ENCODE assay signal across 37 cellular contexts in genomic region chr13:37751025-37751424, GRCh38.
DNase-seq lines count a peak whose midpoint lies in the region; ATAC-seq, FAIRE-seq and TF ChIP-seq lines count a peak whose summit lies in the region.
"Had no signal": no experiment of that assay in that cellular context is flagged by ENCODE, and none has a peak within 500 bp of the region (broad histone marks: within the 10 kb centered on the region; RNA-seq: fewer than 3 reads in every experiment).

No MANE protein-coding gene starts in this region.

- no peak for ATAC-seq in IMR-90 (ENCODE audit: low read depth)
- ATAC-seq: A549; CD8-positive, alpha-beta T cell had no signal

- H3K23ac ChIP-seq in H9 (ENCODE audit: insufficient read length, low read depth, low read length) (no peak overlapping the region), IMR-90 (ENCODE audit: low read depth, low read length) (no peak overlapping the region)

- no peaks in the 10 kb centered on the region for H3K23me2 ChIP-seq in H9 (ENCODE audit: insufficient read length, low read depth, low read length, poor library complexity, severe bottlenecking)

- H3K4me2 ChIP-seq in H9 (ENCODE audit: insufficient read depth, insufficient read length, low read length), result no peak overlapping the region
- H3K4me2 ChIP-seq in IMR-90 (ENCODE audit: low read depth, low read length), result no peak overlapping the region
- H3K4me2 ChIP-seq in endothelial cell of umbilical vein (ENCODE audit: insufficient read depth, low read length), result no peak overlapping the region
- H3K4me2 ChIP-seq in smooth muscle cell, result no peak overlapping the region
- H3K4me2 ChIP-seq: A549; BLaER1; BLaER1 treated with 17β-estradiol and CSF1 and Interleukin-3, amounts not matched to agents 10 nM and 100 nM had no signal

- H3K4me1 Mint-ChIP-seq in H9, result peaks cover 0 to 11% of the 10 kb centered on the region in 2 experiments; a peak in 2 of 4 replicates
- H3K4me1 Mint-ChIP-seq: B cell; CD14-positive monocyte; CD4-positive, alpha-beta memory T cell; CD4-positive, CD25-positive, alpha-beta regulatory T cell; CD8-positive, alpha-beta memory T cell had no signal

- no peak overlapping the region for H3K4me3 Mint-ChIP-seq in H9
- H3K4me3 Mint-ChIP-seq: B cell; CD14-positive monocyte; CD4-positive, alpha-beta memory T cell; CD4-positive, alpha-beta T cell; CD4-positive, CD25-positive, alpha-beta regulatory T cell; CD8-positive, alpha-beta memory T cell; CD8-positive, alpha-beta T cell had no signal

- no peak for TF ChIP-seq EP300 in stomach (IDR thresholded peaks at IDR 0.05)

- DNase-seq in H9 (no peak), IMR-90 (no peak), RPMI7951 (ENCODE audit: low read depth) (peak; percentile 54), endothelial cell of umbilical vein (ENCODE audit: low read depth, low spot score) (no peak), stomach (no peak), smooth muscle cell (lab: John Stamatoyannopoulos, UW; ENCODE audit: unreplicated experiment) (no peak), ascending aorta (ENCODE audit: low spot score in 2 of 2) (no peak), SW 1271 (lab: John Stamatoyannopoulos, UW) (no peak)
- DNase-seq: 8988T; ACHN; AML-193; BE2C; C1 segment of cervical spinal cord; Caco-2; Calu3; CD4-positive, alpha-beta memory T cell; CD4-positive, alpha-beta T cell; CD4-positive, CD25-positive, alpha-beta regulatory T cell; CD8-positive, alpha-beta memory T cell; CD8-positive, alpha-beta T cell; COR-L47; DMS 273 treated with DMSO at 0.1 percent for 48 hours; DMS153; DMS53; DMS79; DMS79 treated with DMSO at 0.1 percent for 48 hours; DND-41; EL had no signal

- H3K27ac Mint-ChIP-seq in H9, result peak overlapping the region in 2 of 3 experiments; percentile 18 to 35; a peak in 1 of 7 replicates
- H3K27ac Mint-ChIP-seq: B cell; CD14-positive monocyte; CD4-positive, alpha-beta memory T cell; CD4-positive, alpha-beta T cell; CD4-positive, CD25-positive, alpha-beta regulatory T cell; CD8-positive, alpha-beta memory T cell; CD8-positive, alpha-beta T cell had no signal

- TF ChIP-seq CTCF in H9 (conservative IDR thresholded peaks at IDR 0.05), result no peak
- no peak for TF ChIP-seq CTCF in IMR-90 (conservative IDR thresholded peaks at IDR 0.05; ENCODE audit: low read depth, low read length)
- TF ChIP-seq CTCF in endothelial cell of umbilical vein (IDR thresholded peaks at IDR 0.05; ENCODE audit: extremely low read depth in 1 of 2, insufficient read depth in 1 of 2, low read depth in 1 of 2, low read length in 2 of 2), result no peak
- no peak for TF ChIP-seq CTCF in stomach (IDR thresholded peaks at IDR 0.05)
- no peak for TF ChIP-seq CTCF in smooth muscle cell (IDR thresholded peaks at IDR 0.05; ENCODE audit: borderline replicate concordance, insufficient read depth, poor library complexity, severe bottlenecking)
- TF ChIP-seq CTCF in ascending aorta (IDR thresholded peaks at IDR 0.05), result no peak

- H2BK15ac ChIP-seq in H9 (ENCODE audit: low read depth, low read length), result no peak overlapping the region
- no peak overlapping the region for H2BK15ac ChIP-seq in IMR-90 (ENCODE audit: low read depth, low read length)

- no peak overlapping the region for H2BK5ac ChIP-seq in H9 (ENCODE audit: insufficient read length, low read length)
- no peak overlapping the region for H2BK5ac ChIP-seq in IMR-90 (ENCODE audit: low read depth, low read length, poor library complexity, severe bottlenecking)

- H3K79me1 ChIP-seq in H9 (ENCODE audit: insufficient read depth, low read depth, low read length, poor library complexity, severe bottlenecking), result no peaks in the 10 kb centered on the region
- H3K79me1 ChIP-seq in IMR-90 (ENCODE audit: low read depth in 1 of 2, low read length in 2 of 2), result no peaks in the 10 kb centered on the region

- H3K36me3 ChIP-seq in IMR-90 (ENCODE audit: control insufficient read depth, insufficient read depth, low read length), result no peaks in the 10 kb centered on the region
- no peaks in the 10 kb centered on the region for H3K36me3 ChIP-seq in endothelial cell of umbilical vein (ENCODE audit: control insufficient read depth in 2 of 2, extremely low read depth in 1 of 2, insufficient read depth in 2 of 2, low read length in 2 of 2)
- no peaks in the 10 kb centered on the region for H3K36me3 ChIP-seq in stomach
- no peaks in the 10 kb centered on the region for H3K36me3 ChIP-seq in smooth muscle cell (ENCODE audit: low read depth)
- no peaks in the 10 kb centered on the region for H3K36me3 ChIP-seq in ascending aorta
- H3K36me3 ChIP-seq: BE2C; BLaER1; BLaER1 treated with 17β-estradiol and CSF1 and Interleukin-3, amounts not matched to agents 10 nM and 100 nM had no signal

- no peak overlapping the region for H3K4me3 ChIP-seq in IMR-90 (ENCODE audit: insufficient read depth, low read depth, low read length)
- H3K4me3 ChIP-seq in endothelial cell of umbilical vein (replicated peaks in 1 of 3; ENCODE audit: insufficient read depth in 1 of 3, low read depth in 1 of 3, low read length in 3 of 3), result no peak overlapping the region
- no peak overlapping the region for H3K4me3 ChIP-seq in stomach
- H3K4me3 ChIP-seq in smooth muscle cell, result no peak overlapping the region
- H3K4me3 ChIP-seq in ascending aorta, result no peak overlapping the region
- H3K4me3 ChIP-seq: A549; BLaER1; BLaER1 treated with 17β-estradiol and CSF1 and Interleukin-3, amounts not matched to agents 10 nM and 100 nM had no signal

- H2BK120ac ChIP-seq in H9 (ENCODE audit: low read depth, low read length, poor library complexity, severe bottlenecking), result no peak overlapping the region
- no peak overlapping the region for H2BK120ac ChIP-seq in IMR-90 (ENCODE audit: low read depth, low read length)

- H2AFZ ChIP-seq in H9 (ENCODE audit: low read length) (no peak overlapping the region), IMR-90 (replicated peaks; ENCODE audit: low read length, poor library complexity) (no peak overlapping the region), endothelial cell of umbilical vein (ENCODE audit: low read depth, low read length) (peak overlapping the region; percentile 42), smooth muscle cell (ENCODE audit: low read depth) (no peak overlapping the region)

- H4K5ac ChIP-seq in H9 (ENCODE audit: insufficient read length, low read depth, low read length) (no peak overlapping the region), IMR-90 (ENCODE audit: low read depth, low read length) (no peak overlapping the region)

- H4K8ac ChIP-seq in H9 (replicated peaks; ENCODE audit: insufficient read length, low read depth, low read length) (no peak overlapping the region), IMR-90 (ENCODE audit: low read depth in 2 of 2, low read length in 2 of 2) (no peak overlapping the region)

- H2BK20ac ChIP-seq in H9 (ENCODE audit: low read depth, low read length, poor library complexity, severe bottlenecking) (no peak overlapping the region), IMR-90 (ENCODE audit: low read depth, low read length) (no peak overlapping the region)

- H4K91ac ChIP-seq in H9 (ENCODE audit: insufficient read length, low read depth, low read length), result no peak overlapping the region
- no peak overlapping the region for H4K91ac ChIP-seq in IMR-90 (ENCODE audit: insufficient read depth, low read depth, low read length)

- no CpG with 5 or more reads among the region's 9 CpGs for WGBS in H9 (ENCODE audit: extremely low coverage, insufficient read length, low lambda C conversion rate)
- no CpG with 5 or more reads among the region's 9 CpGs for WGBS in IMR-90 (ENCODE audit: extremely low coverage in 2 of 2, insufficient read length in 1 of 2), 2 experiments
- WGBS in stomach, 5 donors, result 79 to 83% (median 81%) methylated on average over 9 of the region's 9 CpGs
- WGBS in smooth muscle cell (ENCODE audit: low lambda C conversion rate), result 92% methylated on average over 9 of the region's 9 CpGs

- no peaks in the 10 kb centered on the region for H3F3A ChIP-seq in smooth muscle cell (ENCODE audit: low read depth)

- H3K9me3 Mint-ChIP-seq in H9, result no peaks in the 10 kb centered on the region
- H3K9me3 Mint-ChIP-seq: CD4-positive, alpha-beta T cell; CD8-positive, alpha-beta T cell had no signal

- H3K14ac ChIP-seq in H9 (ENCODE audit: insufficient read depth, low read length), result no peak overlapping the region
- no peak overlapping the region for H3K14ac ChIP-seq in IMR-90 (replicated peaks; ENCODE audit: low read depth, low read length)

- H3T11ph ChIP-seq in H9 (ENCODE audit: low read length), result no peak overlapping the region

- BruUV-seq in IMR-90 (replicated peaks; lab: Mats Ljungman, UMichigan), result no TSS peak
- no TSS peak for BruUV-seq in endothelial cell of umbilical vein (replicated peaks; lab: Mats Ljungman, UMichigan)

- H3K56ac ChIP-seq in H9 (ENCODE audit: insufficient read length, low read depth, low read length), result no peak overlapping the region
- H3K56ac ChIP-seq in IMR-90 (ENCODE audit: extremely low read depth, insufficient read depth, low read length), result no peak overlapping the region

- no peaks in the 10 kb centered on the region; the same call in 1 of the 2 replicates for H3K4me1 ChIP-seq in H9 (ENCODE audit: insufficient read depth, low read length)
- peaks cover 2% of the 10 kb centered on the region; the same call in 1 of the 2 replicates for H3K4me1 ChIP-seq in IMR-90 (ENCODE audit: control insufficient read depth, insufficient read depth, low read length)
- peaks cover 16% of the 10 kb centered on the region for H3K4me1 ChIP-seq in endothelial cell of umbilical vein (ENCODE audit: control insufficient read depth, extremely low read depth, insufficient read depth, low read length)
- H3K4me1 ChIP-seq in stomach, result no peaks in the 10 kb centered on the region
- peaks cover 3% of the 10 kb centered on the region for H3K4me1 ChIP-seq in smooth muscle cell (ENCODE audit: low read depth)
- H3K4me1 ChIP-seq in ascending aorta, result no peaks in the 10 kb centered on the region
- H3K4me1 ChIP-seq: BE2C, BLaER1 had no signal

- no peak for TF ChIP-seq RAD21 in IMR-90 (IDR thresholded peaks at IDR 0.05; ENCODE audit: low read length)

- H3K9me3 ChIP-seq in H9 (ENCODE audit: control insufficient read depth, low read depth, low read length) (no peaks in the 10 kb centered on the region), IMR-90 (ENCODE audit: control insufficient read depth, insufficient read depth, low read length) (no peaks in the 10 kb centered on the region), endothelial cell of umbilical vein (replicated peaks; ENCODE audit: control insufficient read depth, insufficient read depth, low read length) (no peaks in the 10 kb centered on the region), stomach (no peaks in the 10 kb centered on the region), smooth muscle cell (replicated peaks; ENCODE audit: low read depth) (no peaks in the 10 kb centered on the region), ascending aorta (no peaks in the 10 kb centered on the region)
- H3K9me3 ChIP-seq: A549, BE2C, Caco-2 had no signal

- CTCF ChIA-PET in IMR-90 (lab: Yijun Ruan, JAX) (no interaction called here), endothelial cell of umbilical vein (lab: Charles Lee) (interaction anchor here (0.7 kb wide), 1 partner anchor 26 kb away, joined by 3 read pairs; no protein-coding TSS in a partner anchor)

- H3K27me3 ChIP-seq in H9 (ENCODE audit: insufficient read depth, low read length) (no peaks in the 10 kb centered on the region), IMR-90 (ENCODE audit: control insufficient read depth, insufficient read depth, low read length) (no peaks in the 10 kb centered on the region), endothelial cell of umbilical vein (ENCODE audit: control insufficient read depth in 2 of 2, insufficient read depth in 2 of 2, low read length in 2 of 2) (peaks cover 0 to 2% of the 10 kb centered on the region in 2 experiments), stomach (no peaks in the 10 kb centered on the region), smooth muscle cell (ENCODE audit: low read depth) (no peaks in the 10 kb centered on the region), ascending aorta (no peaks in the 10 kb centered on the region)
- H3K27me3 ChIP-seq: BE2C; BLaER1; BLaER1 treated with 17β-estradiol and CSF1 and Interleukin-3, amounts not matched to agents 10 nM and 100 nM had no signal

- no peak overlapping the region for H3K18ac ChIP-seq in H9 (ENCODE audit: insufficient read length, low read depth, low read length)
- H3K18ac ChIP-seq in IMR-90 (ENCODE audit: low read depth, low read length), result no peak overlapping the region

- peak overlapping the region; percentile 9 for H2AK9ac ChIP-seq in IMR-90 (replicated peaks; ENCODE audit: low read depth, low read length, poor library complexity)

- intact Hi-C loops in IMR-90 (cut with micrococcal nuclease) (no loop called here), endothelial cell of umbilical vein (cut with micrococcal nuclease) (no loop called here), stomach (cut with DNase I; ENCODE audit: low total_unique reads) (no loop called here), ascending aorta (cut with DNase I) (no loop called here)

- dilution Hi-C loops in IMR-90 (cut with HindIII; ENCODE audit: low sequenced_read_pairs, unreplicated experiment) (no loop called here), endothelial cell of umbilical vein (cut with MboI; ENCODE audit: extremely low pct_ligation_motif_present, low sequenced_read_pairs) (no loop called here)

- POLR2A ChIA-PET in IMR-90 (lab: Charles Lee; ENCODE audit: unreplicated experiment) (no interaction called here), endothelial cell of umbilical vein (lab: Charles Lee) (no interaction called here)

- no peaks in the 10 kb centered on the region; a peak in 1 of 7 replicates for H3K36me3 Mint-ChIP-seq in H9 (ENCODE audit: insufficient read depth in 1 of 3, low read depth in 3 of 3)
- H3K36me3 Mint-ChIP-seq: CD14-positive monocyte; CD4-positive, alpha-beta memory T cell; CD4-positive, CD25-positive, alpha-beta regulatory T cell; CD8-positive, alpha-beta memory T cell; CD8-positive, alpha-beta T cell had no signal

- H3K9me1 ChIP-seq in IMR-90 (ENCODE audit: insufficient read depth, low read length) (peaks cover 4% of the 10 kb centered on the region; the same call in 1 of the 2 replicates), endothelial cell of umbilical vein (replicated peaks; ENCODE audit: control insufficient read depth, extremely low read depth, insufficient read depth, low read length) (no peaks in the 10 kb centered on the region)

- no peak overlapping the region for H3K27ac ChIP-seq in H9 (ENCODE audit: insufficient read length, low read depth, low read length)
- H3K27ac ChIP-seq in IMR-90 (ENCODE audit: insufficient read depth, low read length), result no peak overlapping the region
- H3K27ac ChIP-seq in endothelial cell of umbilical vein (ENCODE audit: insufficient read depth, low read depth, low read length), result no peak overlapping the region
- no peak overlapping the region for H3K27ac ChIP-seq in stomach
- no peak overlapping the region for H3K27ac ChIP-seq in smooth muscle cell (ENCODE audit: low read depth)
- no peak overlapping the region for H3K27ac ChIP-seq in ascending aorta
- H3K27ac ChIP-seq: 22Rv1; A549; BLaER1; BLaER1 treated with 17β-estradiol and CSF1 and Interleukin-3, amounts not matched to agents 10 nM and 100 nM; C4-2B had no signal

- H3K9ac ChIP-seq in H9 (ENCODE audit: extremely low read depth, insufficient read length, low read length) (no peak overlapping the region), IMR-90 (ENCODE audit: low read depth, low read length) (no peak overlapping the region), endothelial cell of umbilical vein (replicated peaks; ENCODE audit: extremely low read depth, insufficient read depth, low read length) (no peak overlapping the region), smooth muscle cell (ENCODE audit: low read depth) (no peak overlapping the region)
- H3K9ac ChIP-seq: BLaER1; BLaER1 treated with 17β-estradiol and CSF1 and Interleukin-3, amounts not matched to agents 10 nM and 100 nM had no signal

- TF ChIP-seq POLR2A in IMR-90 (IDR thresholded peaks at IDR 0.05; ENCODE audit: low read depth, low read length) (no peak), endothelial cell of umbilical vein (IDR thresholded peaks at IDR 0.05; ENCODE audit: low read depth, low read length) (no peak), stomach (IDR thresholded peaks at IDR 0.05) (no peak)

- H3K4ac ChIP-seq in H9 (ENCODE audit: low read depth, low read length) (no peak overlapping the region), IMR-90 (ENCODE audit: low read depth, low read length) (no peak overlapping the region)

- H3K27me3 Mint-ChIP-seq in H9 (ENCODE audit: low read depth), result no peaks in the 10 kb centered on the region
- H3K27me3 Mint-ChIP-seq: B cell; CD4-positive, alpha-beta memory T cell; CD4-positive, alpha-beta T cell; CD4-positive, CD25-positive, alpha-beta regulatory T cell; CD8-positive, alpha-beta memory T cell had no signal

- FAIRE-seq in endothelial cell of umbilical vein (lab: Jason Lieb, UNC), result no peak
- FAIRE-seq: A204.1, A549, D721Med had no signal

- H4K20me1 ChIP-seq in H9 (ENCODE audit: control insufficient read depth, insufficient read depth, insufficient read length), result no peaks in the 10 kb centered on the region
- no peaks in the 10 kb centered on the region for H4K20me1 ChIP-seq in IMR-90 (ENCODE audit: insufficient read depth, low read length)
- no peaks in the 10 kb centered on the region for H4K20me1 ChIP-seq in endothelial cell of umbilical vein (replicated peaks; ENCODE audit: control insufficient read depth, extremely low read depth, insufficient read depth, low read length)
- H4K20me1 ChIP-seq in smooth muscle cell (ENCODE audit: low read depth), result no peaks in the 10 kb centered on the region
- H4K20me1 ChIP-seq: BLaER1; BLaER1 treated with 17β-estradiol and CSF1 and Interleukin-3, amounts not matched to agents 10 nM and 100 nM had no signal

- no peak overlapping the region for H2AK5ac ChIP-seq in H9 (ENCODE audit: insufficient read length, low read length)
- H2AK5ac ChIP-seq in IMR-90 (ENCODE audit: low read depth, low read length), result no peak overlapping the region

- no peak overlapping the region for H2BK12ac ChIP-seq in H9 (ENCODE audit: insufficient read length, low read depth, low read length)

- no peaks in the 10 kb centered on the region for H3K79me2 ChIP-seq in H9 (ENCODE audit: insufficient read depth, low read length)
- H3K79me2 ChIP-seq in endothelial cell of umbilical vein (ENCODE audit: control insufficient read depth, insufficient read depth, low read length), result no peaks in the 10 kb centered on the region
- no peaks in the 10 kb centered on the region for H3K79me2 ChIP-seq in smooth muscle cell (ENCODE audit: low read depth)

- in situ Hi-C loops in IMR-90 (cut with MboI; ENCODE audit: low sequenced_read_pairs), result no loop called here
